Comparison of ENCODE assay signal across 8 cellular contexts in the genomic region with DNA sequence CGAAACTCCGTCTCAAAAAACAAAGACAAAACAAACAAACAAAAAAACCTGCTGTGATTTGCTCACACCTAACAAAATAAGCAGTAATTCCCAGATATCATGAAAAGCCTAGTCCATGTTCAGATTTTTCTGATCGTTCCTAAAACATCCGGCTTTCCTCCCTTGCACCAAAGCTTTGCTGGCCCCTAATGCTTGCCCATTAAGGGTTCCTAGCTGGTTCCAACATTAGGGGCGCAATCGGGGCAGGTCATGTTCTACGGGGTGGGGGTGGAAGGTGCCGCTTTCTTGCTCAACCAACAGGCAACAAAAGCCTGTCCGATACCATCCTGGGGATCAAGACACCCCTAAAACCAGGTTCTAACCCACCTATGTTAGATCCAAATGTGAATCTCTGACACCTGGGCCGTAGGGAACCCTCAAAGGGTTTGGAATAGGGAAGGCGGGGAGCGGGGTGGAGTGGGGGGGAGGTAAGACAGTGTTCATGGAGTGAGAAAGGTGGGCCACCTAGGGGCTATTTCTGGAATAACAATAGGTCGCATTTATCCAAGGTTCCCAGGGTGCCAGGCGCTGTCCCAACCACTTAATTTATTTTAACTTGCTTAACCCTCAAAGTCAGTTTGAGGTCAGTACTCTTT. TPM values are rescaled to one million over a fixed set of nuclear protein-coding genes. Genes with fewer than 3 reads are reported as not detected.
DNase-seq lines count a peak whose midpoint lies in the region; ATAC-seq and TF ChIP-seq lines count a peak whose summit lies in the region.

No MANE protein-coding gene starts in this region.

- H3K4me3 ChIP-seq in Jurkat, Clone E6-1 (ENCODE audit: low read length) = no peak overlapping the region
- H3K4me3 ChIP-seq in ascending aorta (no peak overlapping the region), right cardiac atrium (ENCODE audit: low read length) (no peak overlapping the region)

- H3K27ac ChIP-seq in ascending aorta (no peak overlapping the region), right cardiac atrium (ENCODE audit: low read length) (no peak overlapping the region)

- H3K9me3 ChIP-seq in ascending aorta (no peaks in the 10 kb centered on the region), right cardiac atrium (ENCODE audit: control insufficient read depth, low read length) (no peaks in the 10 kb centered on the region)

- H3K36me3 ChIP-seq in ascending aorta = no peaks in the 10 kb centered on the region

- H3K4me1 ChIP-seq in ascending aorta (peaks cover 0 to 4% of the 10 kb centered on the region in 2 donors), right cardiac atrium (ENCODE audit: control insufficient read depth, insufficient read depth, low read length) (no peaks in the 10 kb centered on the region)

- intact Hi-C loops in ascending aorta (cut with DNase I) = loop anchor here (1.0 kb wide), 1 partner anchor 117 kb away; no protein-coding TSS in a partner anchor
- intact Hi-C loops in right cardiac atrium (cut with DNase I) = loop anchor here in 1 of 4 donors (5.0 kb wide), 1 partner anchor 123 kb away; no protein-coding TSS in a partner anchor

- H3K27me3 ChIP-seq in ascending aorta (peaks cover 3% of the 10 kb centered on the region), right cardiac atrium (ENCODE audit: control insufficient read depth, insufficient read depth) (no peaks in the 10 kb centered on the region)

- peak; percentile 55 for DNase-seq in DMS153 (lab: John Stamatoyannopoulos, UW)
- peak; percentile 28 for DNase-seq in Jurkat, Clone E6-1 (ENCODE audit: low read depth, low spot score)
- peak; percentile 58 for DNase-seq in RPMI8226
- DNase-seq in ascending aorta (ENCODE audit: low spot score in 2 of 2) = no peak
- DNase-seq in right cardiac atrium = peak in 1 of 3 donors; percentile 45
- peak; percentile 38 for DNase-seq in renal cortical epithelial cell (ENCODE audit: low read depth)
- no peak for DNase-seq in mesenteric fat pad (ENCODE audit: low spot score)

- 25% methylated on average over 14 of the region's 14 CpGs for WGBS in right cardiac atrium

- ATAC-seq in right cardiac atrium (peak; percentile 86 to 87), GM21360 (IDR thresholded peaks at IDR 0.05; ENCODE audit: unreplicated experiment) (no peak)

- TF ChIP-seq CTCF in ascending aorta (IDR thresholded peaks at IDR 0.05) = peak in 2 of 3 experiments; percentile 50 to 62

RNA-seq across cellular contexts. Expression of a gene that starts 25.3 kb away (rescaled TPM):
- polyA plus RNA-seq in Jurkat, Clone E6-1 (2012; ENCODE audit: insufficient read depth, insufficient read length) = not detected
- not detected for total RNA-seq in ascending aorta
- 1 to 10 TPM; 2.2 to 5.7 (median 4.3) TPM for total RNA-seq in right cardiac atrium
- polyA plus RNA-seq in right cardiac atrium = 5.2 TPM
- not detected in 2 replicates for total RNA-seq in renal cortical epithelial cell
- 1.3 TPM for total RNA-seq in mesenteric fat pad

RNA-seq across cellular contexts. Expression of a gene that starts 44.6 kb away (rescaled TPM):
- polyA plus RNA-seq in Jurkat, Clone E6-1 (2012; ENCODE audit: insufficient read depth, insufficient read length) = not detected
- total RNA-seq in ascending aorta (59.3 TPM), right cardiac atrium (10 to 100 TPM; 25.0 to 40.9 (median 32.5) TPM), renal cortical epithelial cell (not detected in 2 replicates), mesenteric fat pad (7.7 TPM)
- polyA plus RNA-seq in right cardiac atrium = 35.6 TPM

RNA-seq across cellular contexts. Expression of a gene that starts 48.3 kb away (rescaled TPM):
- 2.2 TPM for polyA plus RNA-seq in Jurkat, Clone E6-1 (2012; ENCODE audit: insufficient read depth, insufficient read length)
- total RNA-seq in ascending aorta (34.8 TPM), right cardiac atrium (100 to 1,000 TPM; 441 to 544 (median 499) TPM), renal cortical epithelial cell (not detected in 2 replicates), mesenteric fat pad (47.3 TPM)
- polyA plus RNA-seq in right cardiac atrium = 289 TPM

RNA-seq across cellular contexts. Expression of a gene that starts 48.8 kb away (rescaled TPM):
- polyA plus RNA-seq in Jurkat, Clone E6-1 (2012; ENCODE audit: insufficient read depth, insufficient read length) = not detected
- total RNA-seq in ascending aorta (0.85 TPM), right cardiac atrium (1 to 10 TPM; 3.9 to 7.0 (median 5.0) TPM), renal cortical epithelial cell (1.2 and 4.2 TPM in 2 replicates), mesenteric fat pad (1.4 TPM)
- polyA plus RNA-seq in right cardiac atrium = 1.5 TPM

RNA-seq across cellular contexts. Expression of a gene that starts 52.8 kb away (rescaled TPM):
- polyA plus RNA-seq in Jurkat, Clone E6-1 (2012; ENCODE audit: insufficient read depth, insufficient read length) = not detected
- not detected for total RNA-seq in ascending aorta
- total RNA-seq in right cardiac atrium = under 1 TPM in 1 of 4 donors, not detected in 3; 0.40 TPM
- 0.25 TPM for polyA plus RNA-seq in right cardiac atrium
- not detected in 2 replicates for total RNA-seq in renal cortical epithelial cell
- 0.48 TPM for total RNA-seq in mesenteric fat pad

Comparison
In these comparisons a context has a peak if more than half of its experiments do, and no peak if none do; other contexts are left out.
1. DNase-seq: peak in DMS153 (single experiment), Jurkat, Clone E6-1 (single experiment), RPMI8226 (single experiment) and renal cortical epithelial cell (single experiment); none in ascending aorta (0 of 2) and mesenteric fat pad (single experiment).
2. RNA of a gene that starts 48.3 kb away (total RNA-seq): 441 to 544 TPM in right cardiac atrium, 47.3 TPM in mesenteric fat pad (single experiment) and 34.8 TPM in ascending aorta (single experiment); not detected in renal cortical epithelial cell; every median in the first group is over 10 times any median in the second.